In the genomic region with DNA sequence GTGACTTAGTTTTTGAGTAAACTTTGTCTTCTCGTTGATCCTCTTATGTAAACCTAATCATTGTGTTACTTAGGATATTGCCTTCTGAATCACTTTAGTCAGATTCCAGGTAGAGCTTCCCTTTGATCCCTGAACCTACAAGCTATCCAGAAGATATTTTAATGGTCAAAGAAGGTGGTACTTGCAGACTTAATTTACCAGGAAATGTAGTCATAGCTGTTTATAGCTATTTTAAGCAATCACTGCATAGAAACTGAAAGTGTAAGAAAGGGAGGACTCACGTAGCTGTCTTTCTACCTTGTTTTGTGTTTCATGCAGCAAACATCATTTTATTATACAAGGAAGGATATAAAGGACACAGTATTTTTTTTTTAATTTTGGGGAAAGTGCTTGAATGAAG, we compare ENCODE assay signal across 8 cellular contexts.
DNase-seq lines count a peak whose midpoint lies in the region; ATAC-seq and TF ChIP-seq lines count a peak whose summit lies in the region.

No MANE protein-coding gene starts in this region.

- H3K36me3 ChIP-seq in sigmoid colon: no peaks in the 10 kb centered on the region

- DNase-seq in lung microvascular endothelial cell (ENCODE audit: low read depth in 2 of 2): peak; percentile 66 to 77
- no peak for DNase-seq in glomerular visceral epithelial cell (ENCODE audit: extremely low spot score)
- no peak for DNase-seq in DMS53 (lab: John Stamatoyannopoulos, UW)
- no peak for DNase-seq in NCI-H2081 treated with DMSO at 0.1 percent for 48 hours (lab: John Stamatoyannopoulos, UW)
- DNase-seq in sigmoid colon: no peak

- H3K27me3 Mint-ChIP-seq in T-helper 1 cell treated with Interleukin-12 subunit alpha and Interleukin-12 subunit beta and Interleukin-4 antibody, amounts not matched to agents 30 μg/mL and 1 μg/mL, for 36 hours (ENCODE audit: low read depth): no peaks in the 10 kb centered on the region

- no peak overlapping the region for H3K4me3 ChIP-seq in sigmoid colon

- H3K9me3 Mint-ChIP-seq in T-helper 1 cell treated with Interleukin-12 subunit alpha and Interleukin-12 subunit beta and Interleukin-4 antibody, amounts not matched to agents 30 μg/mL and 1 μg/mL, for 36 hours: no peaks in the 10 kb centered on the region

- peak overlapping the region; percentile 77 for H3K4me3 Mint-ChIP-seq in T-helper 1 cell treated with Interleukin-12 subunit alpha and Interleukin-12 subunit beta and Interleukin-4 antibody, amounts not matched to agents 30 μg/mL and 1 μg/mL, for 36 hours

- H3K9me3 ChIP-seq in sigmoid colon: no peaks in the 10 kb centered on the region

- H3K27ac ChIP-seq in sigmoid colon: peak overlapping the region in 2 of 4 donors; percentile 15 to 22

- H3K4me1 Mint-ChIP-seq in T-helper 1 cell treated with Interleukin-12 subunit alpha and Interleukin-12 subunit beta and Interleukin-4 antibody, amounts not matched to agents 30 μg/mL and 1 μg/mL, for 36 hours (ENCODE audit: low read depth): peaks cover 20% of the 10 kb centered on the region

- TF ChIP-seq POLR2A in sigmoid colon (IDR thresholded peaks at IDR 0.05): no peak

- H3K27me3 ChIP-seq in sigmoid colon: no peaks in the 10 kb centered on the region

- 2 to 23% methylated on average over 2 of the region's 2 CpGs for WGBS in sigmoid colon, 2 donors

- peaks cover 0 to 20% (median 18%) of the 10 kb centered on the region in 4 donors for H3K4me1 ChIP-seq in sigmoid colon

- peak overlapping the region; percentile 85 for H3K27ac Mint-ChIP-seq in T-helper 1 cell treated with Interleukin-12 subunit alpha and Interleukin-12 subunit beta and Interleukin-4 antibody, amounts not matched to agents 30 μg/mL and 1 μg/mL, for 36 hours

- no peak for TF ChIP-seq CTCF in sigmoid colon (IDR thresholded peaks at IDR 0.05)

- peak; percentile 92 for ATAC-seq in GM18870 (IDR thresholded peaks at IDR 0.05; ENCODE audit: unreplicated experiment)
- peak; percentile 93 for ATAC-seq in HG02763 (IDR thresholded peaks at IDR 0.05; ENCODE audit: unreplicated experiment)

- no peak for TF ChIP-seq EP300 in sigmoid colon (IDR thresholded peaks at IDR 0.05)

- peaks cover 11% of the 10 kb centered on the region for H3K36me3 Mint-ChIP-seq in T-helper 1 cell treated with Interleukin-12 subunit alpha and Interleukin-12 subunit beta and Interleukin-4 antibody, amounts not matched to agents 30 μg/mL and 1 μg/mL, for 36 hours (ENCODE audit: low read depth)

- intact Hi-C loops in sigmoid colon (cut with DNase I): no loop called here

Comparison
In these comparisons a context has a peak if more than half of its experiments do, and no peak if none do; other contexts are left out.
1. DNase-seq: peak in lung microvascular endothelial cell (2 of 2); none in glomerular visceral epithelial cell (single experiment), DMS53 (single experiment), NCI-H2081 treated with DMSO at 0.1 percent for 48 hours (single experiment) and sigmoid colon (single experiment).